ENCODE assay signal across 13 cellular contexts in the genomic region with DNA sequence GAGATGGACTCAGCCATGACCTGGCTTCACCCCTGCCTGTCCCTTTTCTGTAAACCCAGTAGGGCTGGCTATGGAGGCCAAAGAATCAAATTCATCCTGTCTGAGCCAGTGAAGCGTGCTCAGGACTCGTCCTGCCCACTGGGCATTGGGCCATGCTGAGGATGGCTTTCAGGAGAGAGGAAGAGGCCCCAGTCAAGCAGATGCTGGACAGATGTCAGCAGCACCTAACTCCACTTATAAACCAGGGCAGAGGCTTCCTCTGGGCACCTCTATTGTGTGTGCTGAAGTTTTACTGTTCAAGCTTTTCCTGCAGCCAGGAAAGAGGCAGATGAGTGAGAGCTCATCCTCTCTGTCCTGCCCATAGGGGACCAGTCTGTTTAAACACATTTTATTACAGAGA.
A peak's percentile ranks its signal among the peaks of the same experiment; 100 is the strongest.
DNase-seq lines count a peak whose midpoint lies in the region; FAIRE-seq and TF ChIP-seq lines count a peak whose summit lies in the region.
"Had no signal": no experiment of that assay in that cellular context is flagged by ENCODE, and none has a peak within 500 bp of the region (broad histone marks: within the 10 kb centered on the region; RNA-seq: fewer than 3 reads in every experiment).

No MANE protein-coding gene starts in this region.

- no peak overlapping the region for H3K27ac Mint-ChIP-seq in type B pancreatic cell
- H3K27ac Mint-ChIP-seq: CD14-positive monocyte; CD8-positive, alpha-beta memory T cell; GM23338 had no signal

- TF ChIP-seq POLR2A in GM12892 (IDR thresholded peaks at IDR 0.05; ENCODE audit: low read depth, low read length): no peak

- H3K36me3 Mint-ChIP-seq in type B pancreatic cell: no peaks in the 10 kb centered on the region
- H3K36me3 Mint-ChIP-seq: CD14-positive monocyte; CD8-positive, alpha-beta memory T cell had no signal

- no peaks in the 10 kb centered on the region for H3K4me1 Mint-ChIP-seq in type B pancreatic cell (ENCODE audit: unreplicated experiment)
- H3K4me1 Mint-ChIP-seq: CD8-positive, alpha-beta memory T cell had no signal

- no peaks in the 10 kb centered on the region for H3K27me3 Mint-ChIP-seq in type B pancreatic cell

- FAIRE-seq in GM12892 (lab: Jason Lieb, UNC): no peak
- FAIRE-seq: A549, GM12878 had no signal

- H3K27ac ChIP-seq in coronary artery: no peak overlapping the region
- H3K27ac ChIP-seq: A549 had no signal

- no peak overlapping the region for H3K4me3 Mint-ChIP-seq in type B pancreatic cell
- H3K4me3 Mint-ChIP-seq: CD14-positive monocyte; CD8-positive, alpha-beta memory T cell; GM23338 had no signal

- H3K4me3 ChIP-seq in AG10803 (ENCODE audit: low read length) (no peak overlapping the region), coronary artery (no peak overlapping the region)
- H3K4me3 ChIP-seq: A549, GM12878, GM23338 had no signal

- no peaks in the 10 kb centered on the region for H3K9me3 Mint-ChIP-seq in type B pancreatic cell
- H3K9me3 Mint-ChIP-seq: CD8-positive, alpha-beta memory T cell; GM23338 had no signal

- TF ChIP-seq CTCF in AG10803 (conservative IDR thresholded peaks at IDR 0.05; ENCODE audit: low read length): no peak
- TF ChIP-seq CTCF in coronary artery (IDR thresholded peaks at IDR 0.05): no peak
- TF ChIP-seq CTCF in type B pancreatic cell (conservative IDR thresholded peaks at IDR 0.05): no peak

- DNase-seq in AG10803 (ENCODE audit: low read depth) (peak; percentile 50), GM04504 (ENCODE audit: low read depth) (peak; percentile 9), coronary artery (ENCODE audit: low spot score) (peak; percentile 41), type B pancreatic cell (ENCODE audit: extremely low spot score, unreplicated experiment) (peak; percentile 27), GM12892 (ENCODE audit: insufficient read length) (no peak)
- no peak for DNase-seq in activated CD4-positive, CD25-positive, alpha-beta regulatory T cell treated with anti-CD3 and anti-CD28 coated beads, Interleukin-2, amount 50 U/mL, for 72 hours
- DNase-seq: Caco-2; CD8-positive, alpha-beta memory T cell; H7 had no signal

Comparison
In these comparisons a context has a peak if more than half of its experiments do, and no peak if none do; other contexts are left out.
1. DNase-seq: peak in AG10803 (single experiment), GM04504 (single experiment), coronary artery (single experiment) and type B pancreatic cell (single experiment); none in activated CD4-positive, CD25-positive, alpha-beta regulatory T cell treated with anti-CD3 and anti-CD28 coated beads, Interleukin-2, amount 50 U/mL, for 72 hours (single experiment) and GM12892 (single experiment).